Comparison of ENCODE assay signal across 1 cellular context in genomic region chr5:151451626-151452520, GRCh38.
TF ChIP-seq lines count a peak whose summit lies in the region.

No MANE protein-coding gene starts in this region.

TF ChIP-seq in HepG2, 621 proteins besides CTCF, POLR2A, EP300 and RAD21 (continued from another document and continues in another):
- no peak for TF ChIP-seq ZBTB43 (CRISPR knock-in tag; conservative IDR thresholded peaks at IDR 0.05)
- no peak for TF ChIP-seq RXRB (CRISPR knock-in tag; IDR thresholded peaks at IDR 0.05; ENCODE audit: borderline replicate concordance)
- no peak for TF ChIP-seq HMGXB3 (CRISPR knock-in tag; IDR thresholded peaks at IDR 0.05; ENCODE audit: borderline replicate concordance)
- no peak for TF ChIP-seq MAZ (IDR thresholded peaks at IDR 0.05; ENCODE audit: borderline replicate concordance, low read depth, low read length)
- no peak for TF ChIP-seq MAZ (CRISPR knock-in tag; IDR thresholded peaks at IDR 0.05; ENCODE audit: low read depth)
- TF ChIP-seq GATAD2A (CRISPR knock-in tag; IDR thresholded peaks at IDR 0.05) = peak; percentile 48; the same call in 1 of the 2 replicates
- peak; percentile 79 for TF ChIP-seq SOX5 (CRISPR knock-in tag; IDR thresholded peaks at IDR 0.05; ENCODE audit: borderline replicate concordance)
- 0 out of 2 replicates have a peak, but pooled peaks have one; percentile 44 for TF ChIP-seq RCOR2 (CRISPR knock-in tag; IDR thresholded peaks at IDR 0.05)
- TF ChIP-seq SMYD3 (CRISPR knock-in tag; IDR thresholded peaks at IDR 0.05) = no peak
- no peak for TF ChIP-seq ZBTB2 (CRISPR knock-in tag; IDR thresholded peaks at IDR 0.05; ENCODE audit: low read depth)
- TF ChIP-seq ZNF333 (CRISPR knock-in tag; IDR thresholded peaks at IDR 0.05; ENCODE audit: borderline replicate concordance) = no peak
- TF ChIP-seq RBFOX2 (IDR thresholded peaks at IDR 0.05; ENCODE audit: low read depth, low read length) = no peak
- TF ChIP-seq EED (CRISPR knock-in tag; IDR thresholded peaks at IDR 0.05) = no peak
- TF ChIP-seq ATF4 (CRISPR knock-in tag; IDR thresholded peaks at IDR 0.05) = no peak
- no peak for TF ChIP-seq ZUFSP (CRISPR knock-in tag; IDR thresholded peaks at IDR 0.05; ENCODE audit: borderline replicate concordance)
- peak; percentile 87 to 90 for TF ChIP-seq MAFK (conservative IDR thresholded peaks at IDR 0.05 in 1 of 2, IDR thresholded peaks at IDR 0.05 in 1 of 2; ENCODE audit: low read length in 2 of 2)
- TF ChIP-seq ARID3A (IDR thresholded peaks at IDR 0.05; ENCODE audit: low read depth, low read length) = 0 out of 2 replicates have a peak, but pooled peaks have one; percentile 5
- TF ChIP-seq RORA (CRISPR knock-in tag; IDR thresholded peaks at IDR 0.05) = no peak
- TF ChIP-seq ZNF646 (CRISPR knock-in tag; IDR thresholded peaks at IDR 0.05) = no peak
- no peak for TF ChIP-seq SOX6 (IDR thresholded peaks at IDR 0.05)
- peak; percentile 75 for TF ChIP-seq SOX6 (CRISPR knock-in tag; IDR thresholded peaks at IDR 0.05)
- no peak for TF ChIP-seq ARHGAP35 (CRISPR knock-in tag; IDR thresholded peaks at IDR 0.05; ENCODE audit: borderline replicate concordance)
- TF ChIP-seq HMG20B (CRISPR knock-in tag; conservative IDR thresholded peaks at IDR 0.05) = no peak
- TF ChIP-seq ZNF274 (CRISPR knock-in tag; IDR thresholded peaks at IDR 0.05) = no peak
- no peak for TF ChIP-seq KAT8 (CRISPR knock-in tag; IDR thresholded peaks at IDR 0.05)
- no peak for TF ChIP-seq LRRFIP1 (CRISPR knock-in tag; conservative IDR thresholded peaks at IDR 0.05)
- no peak for TF ChIP-seq SALL1 (CRISPR knock-in tag; IDR thresholded peaks at IDR 0.05)
- TF ChIP-seq DR1 (CRISPR knock-in tag; IDR thresholded peaks at IDR 0.05) = no peak
- no peak for TF ChIP-seq ZNF567 (CRISPR knock-in tag; IDR thresholded peaks at IDR 0.05; ENCODE audit: borderline replicate concordance)
